In the genomic region with DNA sequence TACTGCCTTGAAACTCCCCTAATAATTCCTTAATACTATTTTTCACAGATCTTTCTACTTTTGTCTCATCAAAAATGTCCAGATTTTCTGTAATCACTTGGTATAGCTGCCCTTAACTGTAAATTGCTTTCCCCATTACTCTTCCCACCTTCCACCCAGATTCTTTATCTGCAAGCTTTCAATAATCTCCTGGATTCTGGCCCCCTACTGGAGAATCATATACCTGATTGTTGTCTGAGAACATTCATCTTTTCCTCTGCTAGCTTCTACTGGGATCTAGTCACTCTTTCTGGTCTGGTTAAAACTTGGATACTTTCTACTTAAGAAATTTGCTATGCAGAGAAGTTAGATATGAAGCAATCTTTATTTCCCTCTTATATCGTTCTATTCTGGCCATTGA, we compare ENCODE assay signal across 21 cellular contexts.
DNase-seq lines count a peak whose midpoint lies in the region; ATAC-seq, FAIRE-seq and TF ChIP-seq lines count a peak whose summit lies in the region.
"Had no signal": no experiment of that assay in that cellular context is flagged by ENCODE, and none has a peak within 500 bp of the region (broad histone marks: within the 10 kb centered on the region; RNA-seq: fewer than 3 reads in every experiment).

No MANE protein-coding gene starts in this region.

- H3K27me3 Mint-ChIP-seq in T-helper 2 cell treated with Interferon-gamma antibody and Interleukin-4, amounts not matched to agents 5 μg/mL and 100 μg/mL, for 36 hours (ENCODE audit: low read depth), result no peaks in the 10 kb centered on the region
- H3K27me3 Mint-ChIP-seq: activated CD4-positive, alpha-beta T cell treated with anti-CD3 and anti-CD28 coated beads, Interleukin-2, amount 10 ng/mL, durations not matched to agents 24 days and 14 days had no signal

- H3K27me3 ChIP-seq in liver (ENCODE audit: control insufficient read depth in 4 of 4, insufficient read depth in 4 of 4, low read length in 3 of 4) (peaks cover 0 to 2% (median 0%) of the 10 kb centered on the region in 4 donors), HepG2 (ENCODE audit: control insufficient read depth in 1 of 2, insufficient read depth in 2 of 2, low read length in 2 of 2) (no peaks in the 10 kb centered on the region), OCI-LY1 (ENCODE audit: insufficient read depth, low read length) (no peaks in the 10 kb centered on the region)
- H3K27me3 ChIP-seq: foreskin keratinocyte had no signal

- H3K4me3 ChIP-seq in liver (ENCODE audit: low read depth in 1 of 3, low read length in 3 of 3) (no peak overlapping the region), HepG2 (replicated peaks in 1 of 3; ENCODE audit: insufficient read depth in 1 of 3, low read depth in 2 of 3, low read length in 3 of 3) (no peak overlapping the region), OCI-LY1 (ENCODE audit: low read depth, low read length, poor library complexity, severe bottlenecking) (no peak overlapping the region), epithelial cell of proximal tubule (ENCODE audit: low read depth, low read length) (no peak overlapping the region)
- H3K4me3 ChIP-seq: SK-N-MC had no signal

- H3K4me2 ChIP-seq in HepG2 (ENCODE audit: low read depth, low read length), result no peak overlapping the region
- H3K4me2 ChIP-seq in OCI-LY1 (ENCODE audit: low read length), result no peak overlapping the region

- no peaks in the 10 kb centered on the region for H3K36me3 Mint-ChIP-seq in stimulated activated effector memory CD8-positive, alpha-beta T cell treated with anti-CD3 and anti-CD28 coated beads, Interleukin-12 subunit alpha, Interleukin-12 subunit beta, amount 100 ng/mL, for 72 hours
- no peaks in the 10 kb centered on the region for H3K36me3 Mint-ChIP-seq in T-helper 2 cell treated with Interferon-gamma antibody and Interleukin-4, amounts not matched to agents 5 μg/mL and 100 μg/mL, for 36 hours (ENCODE audit: low read depth)

- no peaks in the 10 kb centered on the region for H3K9me2 ChIP-seq in OCI-LY1 (ENCODE audit: low read depth, low read length)

- peak; percentile 15 for TF ChIP-seq CTCF in liver (IDR thresholded peaks at IDR 0.05; ENCODE audit: low read depth, low read length, missing input control)
- no peak for TF ChIP-seq CTCF in HepG2 (CRISPR knock-in tag; IDR thresholded peaks at IDR 0.05)
- TF ChIP-seq CTCF in OCI-LY1 (IDR thresholded peaks at IDR 0.05; ENCODE audit: low read length), result peak; percentile 9; the same call in 1 of the 2 replicates
- peak; percentile 24 for TF ChIP-seq CTCF in epithelial cell of proximal tubule (conservative IDR thresholded peaks at IDR 0.05; ENCODE audit: low read depth, low read length)

- H3F3A ChIP-seq in OCI-LY1 (ENCODE audit: insufficient read depth, low read length), result no peaks in the 10 kb centered on the region

- H3K36me3 ChIP-seq in liver (ENCODE audit: control insufficient read depth in 4 of 4, insufficient read depth in 3 of 4, low read depth in 1 of 4, low read length in 3 of 4) (no peaks in the 10 kb centered on the region), HepG2 (replicated peaks in 1 of 2; ENCODE audit: control insufficient read depth in 1 of 2, insufficient read depth in 2 of 2, low read length in 2 of 2) (no peaks in the 10 kb centered on the region), OCI-LY1 (ENCODE audit: insufficient read depth, low read length) (no peaks in the 10 kb centered on the region)

- no peak for ATAC-seq in HepG2
- no peak for ATAC-seq in HG03175 (IDR thresholded peaks at IDR 0.05; ENCODE audit: unreplicated experiment)
- ATAC-seq in stimulated activated effector memory CD8-positive, alpha-beta T cell treated with anti-CD3 and anti-CD28 coated beads, Interleukin-12 subunit alpha, Interleukin-12 subunit beta, amount 100 ng/mL, for 72 hours, result no peak
- ATAC-seq in GM21529 (IDR thresholded peaks at IDR 0.05; ENCODE audit: unreplicated experiment), result no peak
- ATAC-seq: foreskin keratinocyte, left lobe of liver, sciatic nerve had no signal

- POLR2A ChIA-PET in HepG2 (lab: Yijun Ruan, JAX), result no interaction called here

- H3K27ac Mint-ChIP-seq in stimulated activated effector memory CD8-positive, alpha-beta T cell treated with anti-CD3 and anti-CD28 coated beads, Interleukin-12 subunit alpha, Interleukin-12 subunit beta, amount 100 ng/mL, for 72 hours, result no peak overlapping the region
- H3K27ac Mint-ChIP-seq in T-helper 2 cell treated with Interferon-gamma antibody and Interleukin-4, amounts not matched to agents 5 μg/mL and 100 μg/mL, for 36 hours, result no peak overlapping the region
- H3K27ac Mint-ChIP-seq: activated CD4-positive, alpha-beta T cell treated with anti-CD3 and anti-CD28 coated beads, Interleukin-2, amount 10 ng/mL, durations not matched to agents 24 days and 14 days had no signal

- H3K4me1 ChIP-seq in liver (ENCODE audit: control insufficient read depth in 4 of 4, insufficient read depth in 4 of 4, low read length in 3 of 4) (no peaks in the 10 kb centered on the region), HepG2 (ENCODE audit: insufficient read depth, low read length) (no peaks in the 10 kb centered on the region), OCI-LY1 (ENCODE audit: insufficient read depth, low read length, severe bottlenecking) (no peaks in the 10 kb centered on the region)
- H3K4me1 ChIP-seq: foreskin keratinocyte had no signal

- H3K9ac ChIP-seq in liver (ENCODE audit: low read depth in 1 of 2, low read length in 2 of 2) (no peak overlapping the region), HepG2 (ENCODE audit: insufficient read depth, low read depth, low read length) (no peak overlapping the region), OCI-LY1 (ENCODE audit: low read length) (no peak overlapping the region)

- peaks cover 10% of the 10 kb centered on the region for H3K9me3 Mint-ChIP-seq in stimulated activated effector memory CD8-positive, alpha-beta T cell treated with anti-CD3 and anti-CD28 coated beads, Interleukin-12 subunit alpha, Interleukin-12 subunit beta, amount 100 ng/mL, for 72 hours
- peaks cover 4% of the 10 kb centered on the region for H3K9me3 Mint-ChIP-seq in T-helper 2 cell treated with Interferon-gamma antibody and Interleukin-4, amounts not matched to agents 5 μg/mL and 100 μg/mL, for 36 hours
- H3K9me3 Mint-ChIP-seq: activated CD4-positive, alpha-beta T cell treated with anti-CD3 and anti-CD28 coated beads, Interleukin-2, amount 10 ng/mL, durations not matched to agents 24 days and 14 days had no signal

- in situ Hi-C loops in HepG2 (cut with HindIII; ENCODE audit: extremely low pct_ligation_motif_present, low pct_unique_long_range_greater_than_20kb), result no loop called here

- TF ChIP-seq RAD21 in liver (IDR thresholded peaks at IDR 0.05) (peak in 1 of 2 donors; percentile 30), HepG2 (CRISPR knock-in tag; IDR thresholded peaks at IDR 0.05) (no peak)

- no peak for TF ChIP-seq EP300 in HepG2 (IDR thresholded peaks at IDR 0.05; ENCODE audit: low read depth in 2 of 2, low read length in 2 of 2)
- TF ChIP-seq EP300 in HepG2 (CRISPR knock-in tag; IDR thresholded peaks at IDR 0.05; ENCODE audit: borderline replicate concordance), result no peak

- no peaks in the 10 kb centered on the region for H4K20me1 ChIP-seq in HepG2 (ENCODE audit: insufficient read depth, low read length)
- no peaks in the 10 kb centered on the region for H4K20me1 ChIP-seq in OCI-LY1 (ENCODE audit: insufficient read depth, low read length)

- H3K79me2 ChIP-seq in HepG2 (ENCODE audit: insufficient read depth, low read length), result no peaks in the 10 kb centered on the region
- no peaks in the 10 kb centered on the region for H3K79me2 ChIP-seq in OCI-LY1 (ENCODE audit: insufficient read depth, low read length)

- no peaks in the 10 kb centered on the region for H3K4me1 Mint-ChIP-seq in stimulated activated effector memory CD8-positive, alpha-beta T cell treated with anti-CD3 and anti-CD28 coated beads, Interleukin-12 subunit alpha, Interleukin-12 subunit beta, amount 100 ng/mL, for 72 hours
- no peaks in the 10 kb centered on the region for H3K4me1 Mint-ChIP-seq in T-helper 2 cell treated with Interferon-gamma antibody and Interleukin-4, amounts not matched to agents 5 μg/mL and 100 μg/mL, for 36 hours (ENCODE audit: low read depth)
- H3K4me1 Mint-ChIP-seq: activated CD4-positive, alpha-beta T cell treated with anti-CD3 and anti-CD28 coated beads, Interleukin-2, amount 10 ng/mL, durations not matched to agents 24 days and 14 days had no signal

- intact Hi-C loops in HepG2 (cut with micrococcal nuclease; ENCODE audit: unreplicated experiment), result no loop called here

- H3K9me3 ChIP-seq in liver (ENCODE audit: control insufficient read depth in 4 of 4, low read length in 3 of 4) (no peaks in the 10 kb centered on the region), HepG2 (ENCODE audit: low read length) (no peaks in the 10 kb centered on the region), OCI-LY1 (ENCODE audit: low read length) (no peaks in the 10 kb centered on the region)

- no peak overlapping the region for H2AFZ ChIP-seq in HepG2 (ENCODE audit: low read length)
- H2AFZ ChIP-seq in OCI-LY1 (ENCODE audit: low read length), result no peak overlapping the region

- no peak for TF ChIP-seq POLR2A in HepG2 (IDR thresholded peaks at IDR 0.05; ENCODE audit: insufficient read depth in 1 of 2, low read depth in 2 of 2, low read length in 2 of 2)

- CTCF ChIA-PET in HepG2 (lab: Yijun Ruan, JAX; ENCODE audit: low intra/inter-chr PET ratio, low total read pairs), result no interaction called here

- H3K27ac ChIP-seq in liver (ENCODE audit: low read depth in 1 of 2, low read length in 2 of 2) (no peak overlapping the region), HepG2 (ENCODE audit: extremely low read length, insufficient read depth, low read length) (no peak overlapping the region), OCI-LY1 (ENCODE audit: low read depth, low read length, poor library complexity, severe bottlenecking) (no peak overlapping the region)
- H3K27ac ChIP-seq: foreskin keratinocyte, SK-N-MC had no signal

- FAIRE-seq in HepG2 (lab: Jason Lieb, UNC), result no peak
- FAIRE-seq: endothelial cell of umbilical vein, H54 had no signal

- no TSS peak for BruUV-seq in HepG2 (replicated peaks; lab: Mats Ljungman, UMichigan)

- WGBS in liver, result 56% methylated on average over 1 of the region's 1 CpG
- WGBS in HepG2 (ENCODE audit: low lambda C conversion rate), result 0% methylated on average over 1 of the region's 1 CpG

- no peak overlapping the region for H3K4me3 Mint-ChIP-seq in stimulated activated effector memory CD8-positive, alpha-beta T cell treated with anti-CD3 and anti-CD28 coated beads, Interleukin-12 subunit alpha, Interleukin-12 subunit beta, amount 100 ng/mL, for 72 hours
- no peak overlapping the region for H3K4me3 Mint-ChIP-seq in T-helper 2 cell treated with Interferon-gamma antibody and Interleukin-4, amounts not matched to agents 5 μg/mL and 100 μg/mL, for 36 hours
- H3K4me3 Mint-ChIP-seq: activated CD4-positive, alpha-beta T cell treated with anti-CD3 and anti-CD28 coated beads, Interleukin-2, amount 10 ng/mL, durations not matched to agents 24 days and 14 days had no signal

- DNase-seq in HepG2 (ENCODE audit: low spot score) (no peak), epithelial cell of proximal tubule (ENCODE audit: low read depth) (no peak)
- DNase-seq in stimulated activated effector memory CD8-positive, alpha-beta T cell treated with anti-CD3 and anti-CD28 coated beads, Interleukin-12 subunit alpha, Interleukin-12 subunit beta, amount 100 ng/mL, for 72 hours (ENCODE audit: low spot score in 2 of 2), result no peak
- no peak for DNase-seq in T-helper 2 cell treated with Interferon-gamma antibody and Interleukin-4, amounts not matched to agents 5 μg/mL and 100 μg/mL, for 36 hours (ENCODE audit: low spot score)
- DNase-seq: activated CD4-positive, alpha-beta T cell treated with anti-CD3 and anti-CD28 coated beads, Interleukin-2, amount 10 ng/mL, durations not matched to agents 24 days and 14 days; activated naive CD4-positive, alpha-beta T cell treated with Interleukin-2 at 50 U/mL for 16 hours; activated T-cell treated with anti-CD3 and anti-CD28 coated beads for 4 hours; aorta; foreskin keratinocyte; GDM1; occipital lobe; stimulated activated CD4-positive, alpha-beta T cell treated with anti-CD3 and anti-CD28 coated beads, Interleukin-2, amount 100 ng/mL, for 24 hours had no signal
